Comparison of ENCODE assay signal across 19 cellular contexts in genomic region chr16:72983241-72983640, GRCh38.
"Had no signal": no experiment of that assay in that cellular context is flagged by ENCODE, and none has a peak within 500 bp of the region (broad histone marks: within the 10 kb centered on the region; RNA-seq: fewer than 3 reads in every experiment).

No MANE protein-coding gene starts in this region.

- H3K27ac Mint-ChIP-seq: stimulated activated memory B cell treated with anti-CD40 and anti-IgM and Interleukin-4, amounts not matched to agents 10 μg/mL and 1 μg/mL and 100 μg/mL, for 72 hours; stimulated activated naive CD8-positive, alpha-beta T cell treated with anti-CD3 and anti-CD28 coated beads, Interleukin-15, Interleukin-2, amounts not matched to agents 100 ng/mL and 50 ng/mL, for 24 hours had no signal

- H3K4me1 Mint-ChIP-seq: naive thymus-derived CD8-positive, alpha-beta T cell had no signal

- H3K27me3 Mint-ChIP-seq: stimulated activated memory B cell treated with anti-CD40 and anti-IgM and Interleukin-4, amounts not matched to agents 10 μg/mL and 1 μg/mL and 100 μg/mL, for 72 hours; stimulated activated naive CD8-positive, alpha-beta T cell treated with anti-CD3 and anti-CD28 coated beads, Interleukin-15, Interleukin-2, amounts not matched to agents 100 ng/mL and 50 ng/mL, for 24 hours had no signal

- H3K36me3 Mint-ChIP-seq: stimulated activated memory B cell treated with anti-CD40 and anti-IgM and Interleukin-4, amounts not matched to agents 10 μg/mL and 1 μg/mL and 100 μg/mL, for 72 hours had no signal

- ATAC-seq: left colon; mucosa of descending colon; naive thymus-derived CD8-positive, alpha-beta T cell; stimulated activated memory B cell treated with anti-CD40 and anti-IgM and Interleukin-4, amounts not matched to agents 10 μg/mL and 1 μg/mL and 100 μg/mL, for 72 hours had no signal

- H3K36me3 ChIP-seq: colonic mucosa, esophagus squamous epithelium, right atrium auricular region, tibial nerve, upper lobe of right lung, vagina had no signal

- DNase-seq: cerebellar nuclear complex; colonic mucosa; dermis blood vessel endothelial cell; esophagus squamous epithelium; foreskin fibroblast; kidney; left colon; mucosa of descending colon; naive thymus-derived CD8-positive, alpha-beta T cell; posterior cingulate gyrus; stimulated activated CD4-positive, alpha-beta T cell treated with anti-CD3 and anti-CD28 coated beads, Interleukin-4, amount 100 ng/mL, for 24 hours; upper lobe of right lung had no signal

- H3K9me3 Mint-ChIP-seq: stimulated activated memory B cell treated with anti-CD40 and anti-IgM and Interleukin-4, amounts not matched to agents 10 μg/mL and 1 μg/mL and 100 μg/mL, for 72 hours; stimulated activated naive CD8-positive, alpha-beta T cell treated with anti-CD3 and anti-CD28 coated beads, Interleukin-15, Interleukin-2, amounts not matched to agents 100 ng/mL and 50 ng/mL, for 24 hours had no signal

- H3K4me3 Mint-ChIP-seq: naive thymus-derived CD8-positive, alpha-beta T cell; stimulated activated memory B cell treated with anti-CD40 and anti-IgM and Interleukin-4, amounts not matched to agents 10 μg/mL and 1 μg/mL and 100 μg/mL, for 72 hours; stimulated activated naive CD8-positive, alpha-beta T cell treated with anti-CD3 and anti-CD28 coated beads, Interleukin-15, Interleukin-2, amounts not matched to agents 100 ng/mL and 50 ng/mL, for 24 hours had no signal

- H3K4me3 ChIP-seq: colonic mucosa, esophagus squamous epithelium, hepatocyte, mucosa of descending colon, right atrium auricular region, smooth muscle cell, tibial nerve, upper lobe of right lung, vagina had no signal

- H3K4me1 ChIP-seq: colonic mucosa had no signal

- H3K27ac ChIP-seq: colonic mucosa, esophagus squamous epithelium, hepatocyte, vagina had no signal

- H3K27me3 ChIP-seq: colonic mucosa, esophagus squamous epithelium, hepatocyte, right atrium auricular region, tibial nerve, upper lobe of right lung, vagina had no signal

- H3K9me3 ChIP-seq: colonic mucosa, esophagus squamous epithelium, mucosa of descending colon, right atrium auricular region, tibial nerve, upper lobe of right lung, vagina had no signal
